In genomic region chr5:135243194-135244191, GRCh38 we compare ENCODE assay signal across 12 cellular contexts.
DNase-seq lines count a peak whose midpoint lies in the region; ATAC-seq, FAIRE-seq and TF ChIP-seq lines count a peak whose summit lies in the region.
"Had no signal": no experiment of that assay in that cellular context is flagged by ENCODE, and none has a peak within 500 bp of the region (broad histone marks: within the 10 kb centered on the region; RNA-seq: fewer than 3 reads in every experiment).

No MANE protein-coding gene starts in this region.

- FAIRE-seq in HepG2 (lab: Jason Lieb, UNC) (peak; percentile 63), frontal cortex (lab: Jason Lieb, UNC) (no peak)
- FAIRE-seq: H54 had no signal

- POLR2A ChIA-PET in HepG2 (lab: Yijun Ruan, JAX) = interaction anchor here (0.9 to 1.0 kb wide), 3 partner anchors 20 to 32 kb away, joined by 3 to 5 read pairs (median 4); no protein-coding TSS in a partner anchor

- no peaks in the 10 kb centered on the region for H3K79me2 ChIP-seq in HepG2 (ENCODE audit: insufficient read depth, low read length)

- TF ChIP-seq POLR2A in HepG2 (IDR thresholded peaks at IDR 0.05; ENCODE audit: insufficient read depth in 1 of 2, low read depth in 2 of 2, low read length in 2 of 2) (no peak), stomach (IDR thresholded peaks at IDR 0.05) (no peak)

- no peak overlapping the region for H3K9ac ChIP-seq in HepG2 (ENCODE audit: insufficient read depth, low read depth, low read length)

- TF ChIP-seq EP300 in HepG2 (IDR thresholded peaks at IDR 0.05; ENCODE audit: low read depth in 2 of 2, low read length in 2 of 2) = no peak
- no peak for TF ChIP-seq EP300 in HepG2 (CRISPR knock-in tag; IDR thresholded peaks at IDR 0.05; ENCODE audit: borderline replicate concordance)
- peak; percentile 78 for TF ChIP-seq EP300 in stomach (IDR thresholded peaks at IDR 0.05)

- no TSS peak for BruUV-seq in HepG2 (replicated peaks; lab: Mats Ljungman, UMichigan)

- no peaks in the 10 kb centered on the region for H3K9me3 ChIP-seq in HepG2 (ENCODE audit: low read length)
- H3K9me3 ChIP-seq in stomach = no peaks in the 10 kb centered on the region

- H3K4me2 ChIP-seq in HepG2 (ENCODE audit: low read depth, low read length) = peak overlapping the region; percentile 51

- ATAC-seq in HepG2 (peak; percentile 89), GM21526 (IDR thresholded peaks at IDR 0.05; ENCODE audit: low FRiP score, unreplicated experiment) (no peak)
- ATAC-seq: CD8-positive, alpha-beta T cell; naive thymus-derived CD8-positive, alpha-beta T cell had no signal

- H3K36me3 ChIP-seq in HepG2 (replicated peaks in 1 of 2; ENCODE audit: control insufficient read depth in 1 of 2, insufficient read depth in 2 of 2, low read length in 2 of 2) = no peaks in the 10 kb centered on the region
- H3K36me3 ChIP-seq in stomach = no peaks in the 10 kb centered on the region

- H3K27me3 ChIP-seq in HepG2 (ENCODE audit: control insufficient read depth in 1 of 2, insufficient read depth in 2 of 2, low read length in 2 of 2) (no peaks in the 10 kb centered on the region), stomach (no peaks in the 10 kb centered on the region)

- CTCF ChIA-PET in HepG2 (lab: Yijun Ruan, JAX; ENCODE audit: low intra/inter-chr PET ratio, low total read pairs) = no interaction called here

- no peak overlapping the region for H3K27ac ChIP-seq in HepG2 (ENCODE audit: extremely low read length, insufficient read depth, low read length)
- peak overlapping the region; percentile 23 to 88 (median 78) for H3K27ac ChIP-seq in stomach

- WGBS in HepG2 (ENCODE audit: low lambda C conversion rate) = 57% methylated on average over 12 of the region's 27 CpGs
- 71 to 82% (median 78%) methylated on average over 14 to 27 of the region's 27 CpGs for WGBS in stomach, 5 donors

- H4K20me1 ChIP-seq in HepG2 (ENCODE audit: insufficient read depth, low read length) = no peaks in the 10 kb centered on the region

- H3K4me3 ChIP-seq in HepG2 (replicated peaks in 1 of 3; ENCODE audit: insufficient read depth in 1 of 3, low read depth in 2 of 3, low read length in 3 of 3) (peak overlapping the region in 1 of 3 experiments; percentile 8; a peak in 1 of 6 replicates), stomach (no peak overlapping the region)

- H2AFZ ChIP-seq in HepG2 (ENCODE audit: low read length) = no peak overlapping the region

- DNase-seq in NCI-H82 (lab: John Stamatoyannopoulos, UW) (peak; percentile 83), cerebellar cortex (ENCODE audit: low spot score) (peak; percentile 72), HepG2 (ENCODE audit: low spot score) (peak; percentile 39), stomach (peak; percentile 25), frontal cortex (ENCODE audit: low spot score in 2 of 2) (no peak), COLO668 (lab: John Stamatoyannopoulos, UW; ENCODE audit: unreplicated experiment) (no peak), SW480 (ENCODE audit: low spot score) (no peak)
- DNase-seq: NCI-H2081 had no signal

- TF ChIP-seq CTCF in HepG2 (CRISPR knock-in tag; IDR thresholded peaks at IDR 0.05) = no peak
- TF ChIP-seq CTCF in stomach (IDR thresholded peaks at IDR 0.05) = no peak

- H3K4me1 ChIP-seq in HepG2 (ENCODE audit: insufficient read depth, low read length) (peaks cover 46% of the 10 kb centered on the region), stomach (peaks cover 35 to 85% (median 66%) of the 10 kb centered on the region in 4 donors)

- intact Hi-C loops in HepG2 (cut with micrococcal nuclease; ENCODE audit: unreplicated experiment) (no loop called here), stomach (cut with DNase I; ENCODE audit: low total_unique reads) (no loop called here)

- no peak for TF ChIP-seq RAD21 in HepG2 (CRISPR knock-in tag; IDR thresholded peaks at IDR 0.05)

- in situ Hi-C loops in HepG2 (cut with HindIII; ENCODE audit: extremely low pct_ligation_motif_present, low pct_unique_long_range_greater_than_20kb) = no loop called here

TF ChIP-seq in HepG2, 621 proteins besides CTCF, POLR2A, EP300 and RAD21 (continues in another document):
- TF ChIP-seq ZNF572 (CRISPR knock-in tag; IDR thresholded peaks at IDR 0.05) (no peak), ZBTB46 (CRISPR knock-in tag; IDR thresholded peaks at IDR 0.05; ENCODE audit: borderline replicate concordance) (no peak), SRSF1 (optimal IDR thresholded peaks at IDR 0.05; ENCODE audit: low read depth, low read length) (no peak), ERF (CRISPR knock-in tag; IDR thresholded peaks at IDR 0.05) (peak; percentile 25; the same call in 1 of the 2 replicates), E2F2 (CRISPR knock-in tag; IDR thresholded peaks at IDR 0.05; ENCODE audit: borderline replicate concordance) (no peak), RBM39 (IDR thresholded peaks at IDR 0.05; ENCODE audit: low read depth, low read length, poor library complexity, severe bottlenecking) (no peak), ZNF576 (CRISPR knock-in tag; IDR thresholded peaks at IDR 0.05) (no peak), ATF4 (CRISPR knock-in tag; IDR thresholded peaks at IDR 0.05) (0 out of 4 replicates have a peak, but pooled peaks of 1 of the 2 experiments have one; percentile 10), MEIS1 (CRISPR knock-in tag; IDR thresholded peaks at IDR 0.05; ENCODE audit: borderline replicate concordance) (no peak), GATAD2A (CRISPR knock-in tag; IDR thresholded peaks at IDR 0.05) (peak; percentile 67), SPEN (CRISPR knock-in tag; IDR thresholded peaks at IDR 0.05; ENCODE audit: low read depth) (peak; percentile 47; the same call in 1 of the 2 replicates), ETV5 (CRISPR knock-in tag; IDR thresholded peaks at IDR 0.05; ENCODE audit: borderline replicate concordance) (no peak), HES4 (CRISPR knock-in tag; IDR thresholded peaks at IDR 0.05; ENCODE audit: borderline replicate concordance) (no peak), KLF13 (CRISPR knock-in tag; IDR thresholded peaks at IDR 0.05) (no peak), MED8 (CRISPR knock-in tag; IDR thresholded peaks at IDR 0.05; ENCODE audit: insufficient replicate concordance) (no peak), ZNF567 (CRISPR knock-in tag; IDR thresholded peaks at IDR 0.05; ENCODE audit: borderline replicate concordance) (0 out of 2 replicates have a peak, but pooled peaks have one; percentile 36), ATF6 (CRISPR knock-in tag; conservative IDR thresholded peaks at IDR 0.05) (no peak), RXRB (CRISPR knock-in tag; IDR thresholded peaks at IDR 0.05; ENCODE audit: borderline replicate concordance) (peak; percentile 81), TAF15 (IDR thresholded peaks at IDR 0.05; ENCODE audit: low read depth, low read length, poor library complexity, severe bottlenecking) (no peak), NR2F6 (IDR thresholded peaks at IDR 0.05) (peak; percentile 51; the same call in 1 of the 2 replicates), NR2F6 (CRISPR knock-in tag; IDR thresholded peaks at IDR 0.05) (peak; percentile 74; the same call in 1 of the 2 replicates)

Comparison
In these comparisons a context has a peak if more than half of its experiments do, and no peak if none do; other contexts are left out.
1. DNase-seq: peak in NCI-H82 (single experiment), cerebellar cortex (single experiment), HepG2 (single experiment) and stomach (single experiment); none in frontal cortex (0 of 2), COLO668 (single experiment) and SW480 (single experiment).